Comparison of ENCODE assay signal across 22 cellular contexts in genomic region chr21:45939521-45940045, GRCh38. TPM values are rescaled to one million over a fixed set of nuclear protein-coding genes. Genes with fewer than 3 reads are reported as not detected.
"Had no signal": no experiment of that assay in that cellular context is flagged by ENCODE, and none has a peak within 500 bp of the region (broad histone marks: within the 10 kb centered on the region; RNA-seq: fewer than 3 reads in every experiment).

No MANE protein-coding gene starts in this region.

- H3K9me3 ChIP-seq: SJCRH30 had no signal

- H3K9ac ChIP-seq: KMS-11 had no signal

- H3K36me3 ChIP-seq: SJCRH30 had no signal

- H3K4me2 ChIP-seq: KMS-11 had no signal

- DNase-seq: Kasumi-1, MM.1S, NCI-H1092 treated with DMSO at 0.1 percent for 48 hours, NCI-H1436, NCI-H187, NCI-H2029, NCI-H2081 treated with DMSO at 0.1 percent for 48 hours, NCI-H2171, NCI-H226, NCI-H446, NCI-H510A, NCI-H69, NCI-H774, RPMI8226, SHP77 treated with DMSO at 0.1 percent for 48 hours, SW 1271, T-cell had no signal

- ATAC-seq: K562, T-cell had no signal

- H3K27me3 ChIP-seq: SJCRH30 had no signal

- H3K27ac ChIP-seq: HL-60, KMS-11, SJCRH30 had no signal

- H3K4me1 ChIP-seq: SJCRH30 had no signal

- H3K4me3 ChIP-seq: K562, SJCRH30 had no signal

RNA-seq across cellular contexts. Expression of gene COL6A1, which starts 42.0 kb away (rescaled TPM):
- polyA plus RNA-seq: IgD-negative memory B cell had no signal
